1 cellular context compared by ENCODE assay signal in the genomic region with DNA sequence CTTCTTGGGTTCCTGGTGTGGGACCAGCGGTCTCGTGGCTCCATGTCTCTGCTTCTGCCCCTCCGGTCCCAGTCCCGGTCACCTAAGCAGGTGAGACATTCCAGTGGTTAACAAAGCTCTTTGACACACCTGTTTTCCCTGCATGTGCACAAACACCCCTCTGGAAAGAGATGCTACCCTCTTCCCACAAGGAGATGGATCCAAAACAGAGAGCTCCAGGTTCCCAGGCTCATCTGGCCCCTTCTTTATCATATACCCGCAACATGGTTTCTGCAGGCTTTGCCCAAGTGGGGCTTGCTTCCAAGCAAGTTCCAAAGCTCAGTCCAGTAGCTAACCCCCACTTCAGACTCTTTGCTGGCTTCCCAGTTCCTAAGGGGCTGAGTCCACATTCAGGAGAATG.
TF ChIP-seq lines count a peak whose summit lies in the region.

No MANE protein-coding gene starts in this region.

TF ChIP-seq in HepG2, 621 proteins besides CTCF, POLR2A, EP300 and RAD21:
- TF ChIP-seq TBX2 (CRISPR knock-in tag; IDR thresholded peaks at IDR 0.05; ENCODE audit: borderline replicate concordance) = 0 out of 2 replicates have a peak, but pooled peaks have one; percentile 1
- TF ChIP-seq, protein P1, sequence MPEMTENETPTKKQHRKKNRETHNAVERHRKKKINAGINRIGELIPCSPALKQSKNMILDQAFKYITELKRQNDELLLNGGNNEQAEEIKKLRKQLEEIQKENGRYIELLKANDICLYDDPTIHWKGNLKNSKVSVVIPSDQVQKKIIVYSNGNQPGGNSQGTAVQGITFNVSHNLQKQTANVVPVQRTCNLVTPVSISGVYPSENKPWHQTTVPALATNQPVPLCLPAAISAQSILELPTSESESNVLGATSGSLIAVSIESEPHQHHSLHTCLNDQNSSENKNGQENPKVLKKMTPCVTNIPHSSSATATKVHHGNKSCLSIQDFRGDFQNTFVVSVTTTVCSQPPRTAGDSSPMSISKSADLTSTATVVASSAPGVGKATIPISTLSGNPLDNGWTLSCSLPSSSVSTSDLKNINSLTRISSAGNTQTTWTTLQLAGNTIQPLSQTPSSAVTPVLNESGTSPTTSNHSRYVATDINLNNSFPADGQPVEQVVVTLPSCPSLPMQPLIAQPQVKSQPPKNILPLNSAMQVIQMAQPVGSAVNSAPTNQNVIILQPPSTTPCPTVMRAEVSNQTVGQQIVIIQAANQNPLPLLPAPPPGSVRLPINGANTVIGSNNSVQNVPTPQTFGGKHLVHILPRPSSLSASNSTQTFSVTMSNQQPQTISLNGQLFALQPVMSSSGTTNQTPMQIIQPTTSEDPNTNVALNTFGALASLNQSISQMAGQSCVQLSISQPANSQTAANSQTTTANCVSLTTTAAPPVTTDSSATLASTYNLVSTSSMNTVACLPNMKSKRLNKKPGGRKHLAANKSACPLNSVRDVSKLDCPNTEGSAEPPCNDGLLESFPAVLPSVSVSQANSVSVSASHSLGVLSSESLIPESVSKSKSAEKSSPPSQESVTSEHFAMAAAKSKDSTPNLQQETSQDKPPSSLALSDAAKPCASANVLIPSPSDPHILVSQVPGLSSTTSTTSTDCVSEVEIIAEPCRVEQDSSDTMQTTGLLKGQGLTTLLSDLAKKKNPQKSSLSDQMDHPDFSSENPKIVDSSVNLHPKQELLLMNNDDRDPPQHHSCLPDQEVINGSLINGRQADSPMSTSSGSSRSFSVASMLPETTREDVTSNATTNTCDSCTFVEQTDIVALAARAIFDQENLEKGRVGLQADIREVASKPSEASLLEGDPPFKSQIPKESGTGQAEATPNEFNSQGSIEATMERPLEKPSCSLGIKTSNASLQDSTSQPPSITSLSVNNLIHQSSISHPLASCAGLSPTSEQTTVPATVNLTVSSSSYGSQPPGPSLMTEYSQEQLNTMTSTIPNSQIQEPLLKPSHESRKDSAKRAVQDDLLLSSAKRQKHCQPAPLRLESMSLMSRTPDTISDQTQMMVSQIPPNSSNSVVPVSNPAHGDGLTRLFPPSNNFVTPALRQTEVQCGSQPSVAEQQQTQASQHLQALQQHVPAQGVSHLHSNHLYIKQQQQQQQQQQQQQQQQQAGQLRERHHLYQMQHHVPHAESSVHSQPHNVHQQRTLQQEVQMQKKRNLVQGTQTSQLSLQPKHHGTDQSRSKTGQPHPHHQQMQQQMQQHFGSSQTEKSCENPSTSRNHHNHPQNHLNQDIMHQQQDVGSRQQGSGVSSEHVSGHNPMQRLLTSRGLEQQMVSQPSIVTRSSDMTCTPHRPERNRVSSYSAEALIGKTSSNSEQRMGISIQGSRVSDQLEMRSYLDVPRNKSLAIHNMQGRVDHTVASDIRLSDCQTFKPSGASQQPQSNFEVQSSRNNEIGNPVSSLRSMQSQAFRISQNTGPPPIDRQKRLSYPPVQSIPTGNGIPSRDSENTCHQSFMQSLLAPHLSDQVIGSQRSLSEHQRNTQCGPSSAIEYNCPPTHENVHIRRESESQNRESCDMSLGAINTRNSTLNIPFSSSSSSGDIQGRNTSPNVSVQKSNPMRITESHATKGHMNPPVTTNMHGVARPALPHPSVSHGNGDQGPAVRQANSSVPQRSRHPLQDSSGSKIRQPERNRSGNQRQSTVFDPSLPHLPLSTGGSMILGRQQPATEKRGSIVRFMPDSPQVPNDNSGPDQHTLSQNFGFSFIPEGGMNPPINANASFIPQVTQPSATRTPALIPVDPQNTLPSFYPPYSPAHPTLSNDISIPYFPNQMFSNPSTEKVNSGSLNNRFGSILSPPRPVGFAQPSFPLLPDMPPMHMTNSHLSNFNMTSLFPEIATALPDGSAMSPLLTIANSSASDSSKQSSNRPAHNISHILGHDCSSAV (CRISPR knock-in tag; IDR thresholded peaks at IDR 0.05; ENCODE audit: borderline replicate concordance) = no peak
- TF ChIP-seq RBM22 (optimal IDR thresholded peaks at IDR 0.05; ENCODE audit: low read length) = peak; percentile 91
